In genomic region chr7:150305250-150305893, GRCh38 we compare ENCODE assay signal across 1 cellular context.
TF ChIP-seq lines count a peak whose summit lies in the region.
"Not testable (repeated sequence)": the region's sequence is repeated elsewhere in the genome, so short reads cannot be mapped to it uniquely, and the experiment has no call there.

No MANE protein-coding gene starts in this region.

TF ChIP-seq in K562, 482 proteins besides CTCF, POLR2A, EP300 and RAD21 (continues in another document):
- TF ChIP-seq BHLHE40 (IDR thresholded peaks at IDR 0.05; ENCODE audit: low read length) (0 out of 2 replicates have a peak, but pooled peaks have one; percentile 6), SUPT5H (IDR thresholded peaks at IDR 0.05) (0 out of 2 replicates have a peak, but pooled peaks have one; percentile 25), HDGF (IDR thresholded peaks at IDR 0.05) (peak; percentile 54; the same call in 1 of the 2 replicates), SMARCA4 (IDR thresholded peaks at IDR 0.05) (peak; percentile 46; the same call in 1 of the 2 replicates), MGA (IDR thresholded peaks at IDR 0.05) (peak; percentile 85), ATF3 (IDR thresholded peaks at IDR 0.05) (0 out of 2 replicates have a peak, but pooled peaks have one; percentile 7), EGR1 (conservative IDR thresholded peaks at IDR 0.05) (0 out of 2 replicates have a peak, but pooled peaks have one; percentile 43), OTX1 (CRISPR knock-in tag; IDR thresholded peaks at IDR 0.05) (0 out of 2 replicates have a peak, but pooled peaks have one; percentile 16), L3MBTL2 (IDR thresholded peaks at IDR 0.05) (peak; percentile 83), HLTF (IDR thresholded peaks at IDR 0.05) (0 out of 2 replicates have a peak, but pooled peaks have one; percentile 58), CREM (IDR thresholded peaks at IDR 0.05; ENCODE audit: low read depth) (peak; percentile 66), EP400 (IDR thresholded peaks at IDR 0.05) (peak; percentile 69), SMARCE1 (IDR thresholded peaks at IDR 0.05) (0 out of 2 replicates have a peak, but pooled peaks have one; percentile 27), TOE1 (IDR thresholded peaks at IDR 0.05; ENCODE audit: borderline replicate concordance) (peak; percentile 41; the same call in 1 of the 2 replicates), ELF4 (CRISPR knock-in tag; IDR thresholded peaks at IDR 0.05) (peak; percentile 75; the same call in 1 of the 2 replicates), ARHGAP35 (IDR thresholded peaks at IDR 0.05; ENCODE audit: partially characterized antibody) (peak; percentile 4), HMBOX1 (IDR thresholded peaks at IDR 0.05) (peak; percentile 86), MAX (CRISPR knock-in tag; IDR thresholded peaks at IDR 0.05) (peak; percentile 72), MAZ (CRISPR knock-in tag; conservative IDR thresholded peaks at IDR 0.05 in 1 of 2, IDR thresholded peaks at IDR 0.05 in 1 of 2) (0 out of 4 replicates have a peak, but pooled peaks of 1 of the 2 experiments have one; percentile 49), CXXC5 (CRISPR knock-in tag; IDR thresholded peaks at IDR 0.05) (peak; percentile 64), USF2 (CRISPR knock-in tag; IDR thresholded peaks at IDR 0.05) (peak; percentile 43), DMBX1 (CRISPR knock-in tag; IDR thresholded peaks at IDR 0.05; ENCODE audit: borderline replicate concordance) (0 out of 2 replicates have a peak, but pooled peaks have one; percentile 49), SMAD4 (CRISPR knock-in tag; conservative IDR thresholded peaks at IDR 0.05) (peak; percentile 81), ZBTB26 (CRISPR knock-in tag; IDR thresholded peaks at IDR 0.05) (peak; percentile 68; the same call in 1 of the 2 replicates), NR2C1 (IDR thresholded peaks at IDR 0.05) (0 out of 2 replicates have a peak, but pooled peaks have one; percentile 26), NR2C1 (tag; IDR thresholded peaks at IDR 0.05) (0 out of 2 replicates have a peak, but pooled peaks have one; percentile 12), MNT (conservative IDR thresholded peaks at IDR 0.05) (peak; percentile 78 to 83; a peak in 3 of 4 replicates), ZBTB2 (IDR thresholded peaks at IDR 0.05) (peak; percentile 61; the same call in 1 of the 2 replicates), MLLT1 (IDR thresholded peaks at IDR 0.05) (0 out of 4 replicates have a peak, but pooled peaks of 1 of the 2 experiments have one; percentile 50), USF1 (CRISPR knock-in tag; IDR thresholded peaks at IDR 0.05) (peak; percentile 47; the same call in 1 of the 2 replicates), ARID1B (IDR thresholded peaks at IDR 0.05) (peak; percentile 17)
- TF ChIP-seq ATF3 (CRISPR knock-in tag; conservative IDR thresholded peaks at IDR 0.05); TOE1 (CRISPR knock-in tag; IDR thresholded peaks at IDR 0.05; ENCODE audit: borderline replicate concordance, low read depth): not testable (repeated sequence)
